8 cellular contexts compared by ENCODE assay signal in the genomic region with DNA sequence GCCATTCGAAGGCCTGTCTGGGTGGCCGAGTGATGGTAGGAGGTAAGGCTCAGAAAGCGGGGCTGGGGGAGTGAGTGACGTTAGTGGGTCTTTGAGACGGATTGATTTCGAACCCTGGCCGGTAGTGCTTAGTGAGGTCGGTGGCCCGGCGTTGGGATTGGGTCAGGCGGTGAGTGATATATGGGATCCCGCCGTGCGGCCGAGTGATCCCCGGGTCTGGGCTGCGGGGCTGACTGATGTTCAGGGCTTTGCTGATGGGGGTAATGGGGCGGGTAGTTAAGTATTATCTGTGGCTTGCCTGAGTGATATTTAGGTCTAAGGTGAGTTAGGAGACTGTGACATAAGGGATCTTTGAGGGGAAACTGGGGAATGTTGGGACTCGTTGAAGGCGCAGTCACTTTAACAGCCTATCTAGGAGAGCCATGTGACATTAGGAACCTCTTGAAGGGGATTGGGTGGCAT. TPM values are rescaled to one million over a fixed set of nuclear protein-coding genes. Genes with fewer than 3 reads are reported as not detected.
A peak's percentile ranks its signal among the peaks of the same experiment; 100 is the strongest.
DNase-seq lines count a peak whose midpoint lies in the region; ATAC-seq and TF ChIP-seq lines count a peak whose summit lies in the region.

No MANE protein-coding gene starts in this region.

- WGBS in stomach, 5 donors, result 0 to 4% (median 1%) methylated on average over 20 of the region's 20 CpGs

- no peak for TF ChIP-seq EP300 in stomach (IDR thresholded peaks at IDR 0.05)

- BruUV-seq in A673 (replicated peaks; lab: Mats Ljungman, UMichigan), result TSS peak; percentile 77

- DNase-seq in A673 (ENCODE audit: low spot score) (no peak), H7 (peak; percentile 53), stomach (peak; percentile 26), NCI-H2107 (lab: John Stamatoyannopoulos, UW) (no peak)
- DNase-seq in activated naive CD8-positive, alpha-beta T cell treated with anti-CD3 and anti-CD28 coated beads, Interleukin-2, amount 50 U/mL, for 24 hours, result no peak

- peaks cover 27% of the 10 kb centered on the region for H3K4me1 ChIP-seq in A673 (ENCODE audit: insufficient read depth, low read length, poor library complexity, severe bottlenecking)
- H3K4me1 ChIP-seq in iPS-20b (ENCODE audit: insufficient read depth, low read length), result 0 out of 2 replicates have a peak, but pooled peaks cover 3% of the 10 kb centered on the region
- peaks cover 16 to 46% (median 40%) of the 10 kb centered on the region in 4 donors for H3K4me1 ChIP-seq in stomach

- H3K4me1 Mint-ChIP-seq in activated naive CD8-positive, alpha-beta T cell treated with anti-CD3 and anti-CD28 coated beads, Interleukin-2, amount 50 U/mL, for 24 hours, result peaks cover 47% of the 10 kb centered on the region

- TF ChIP-seq CTCF in A673 (conservative IDR thresholded peaks at IDR 0.05; ENCODE audit: low read depth, low read length), result no peak
- no peak for TF ChIP-seq CTCF in stomach (IDR thresholded peaks at IDR 0.05)

- H3K27ac ChIP-seq in A673 (ENCODE audit: low read depth, low read length, poor library complexity, severe bottlenecking) (peak overlapping the region; percentile 95), iPS-20b (ENCODE audit: low read length) (peak overlapping the region; percentile 35), stomach (peak overlapping the region; percentile 75 to 97 (median 96))

- peaks cover 37% of the 10 kb centered on the region for H3K36me3 ChIP-seq in A673 (ENCODE audit: insufficient read depth, low read length, poor library complexity, severe bottlenecking)
- peaks cover 26% of the 10 kb centered on the region for H3K36me3 ChIP-seq in H7 (replicated peaks; ENCODE audit: control insufficient read depth, insufficient read depth, low read length)
- H3K36me3 ChIP-seq in iPS-20b (ENCODE audit: insufficient read depth, low read depth, low read length), result peaks cover 38% of the 10 kb centered on the region
- H3K36me3 ChIP-seq in stomach, result peaks cover 38 to 44% (median 43%) of the 10 kb centered on the region in 4 donors

- peak overlapping the region; percentile 95 for H3K4me3 Mint-ChIP-seq in activated naive CD8-positive, alpha-beta T cell treated with anti-CD3 and anti-CD28 coated beads, Interleukin-2, amount 50 U/mL, for 24 hours

- peak overlapping the region; percentile 68 for H3K4me3 ChIP-seq in A673 (ENCODE audit: low read depth, low read length, poor library complexity, severe bottlenecking)
- H3K4me3 ChIP-seq in H7 (ENCODE audit: insufficient read depth, low read depth, low read length), result peak overlapping the region; percentile 86
- peak overlapping the region; percentile 81 for H3K4me3 ChIP-seq in iPS-20b (ENCODE audit: low read length)
- peak overlapping the region; percentile 75 to 92 (median 84) for H3K4me3 ChIP-seq in stomach

- H3K27me3 Mint-ChIP-seq in activated naive CD8-positive, alpha-beta T cell treated with anti-CD3 and anti-CD28 coated beads, Interleukin-2, amount 50 U/mL, for 24 hours, result no peaks in the 10 kb centered on the region

- H3K36me3 Mint-ChIP-seq in activated naive CD8-positive, alpha-beta T cell treated with anti-CD3 and anti-CD28 coated beads, Interleukin-2, amount 50 U/mL, for 24 hours (ENCODE audit: low read depth), result peaks cover 49% of the 10 kb centered on the region

- ATAC-seq in activated naive CD8-positive, alpha-beta T cell treated with anti-CD3 and anti-CD28 coated beads, Interleukin-2, amount 50 U/mL, for 24 hours, result no peak
- ATAC-seq in GM21381 (IDR thresholded peaks at IDR 0.05; ENCODE audit: unreplicated experiment) (no peak), GM18502 (IDR thresholded peaks at IDR 0.05; ENCODE audit: poor library complexity, unreplicated experiment) (no peak)

- no peaks in the 10 kb centered on the region for H3K27me3 ChIP-seq in A673 (replicated peaks; ENCODE audit: insufficient read depth, low read depth, low read length, poor library complexity)
- H3K27me3 ChIP-seq in H7 (ENCODE audit: control insufficient read depth, insufficient read depth, low read length), result no peaks in the 10 kb centered on the region
- no peaks in the 10 kb centered on the region for H3K27me3 ChIP-seq in iPS-20b (ENCODE audit: insufficient read depth, low read length)
- no peaks in the 10 kb centered on the region for H3K27me3 ChIP-seq in stomach

- CTCF ChIA-PET in A673 (lab: Charles Lee), result interaction anchor here (0.5 to 2.2 kb wide), 4 partner anchors 18 to 1106 kb away, joined by 3 to 8 read pairs (median 4); no protein-coding TSS in a partner anchor

- TF ChIP-seq POLR2A in stomach (IDR thresholded peaks at IDR 0.05), result no peak

- intact Hi-C loops in A673 (cut with micrococcal nuclease; ENCODE audit: unreplicated experiment), result loop anchor here (5.0 kb wide), 1 partner anchor 79 kb away; no protein-coding TSS in a partner anchor
- intact Hi-C loops in stomach (cut with DNase I; ENCODE audit: low total_unique reads), result no loop called here

- H3K9ac ChIP-seq in iPS-20b (ENCODE audit: low read depth, low read length), result peak overlapping the region; percentile 90

- no peaks in the 10 kb centered on the region for H3K9me3 Mint-ChIP-seq in activated naive CD8-positive, alpha-beta T cell treated with anti-CD3 and anti-CD28 coated beads, Interleukin-2, amount 50 U/mL, for 24 hours

- no peaks in the 10 kb centered on the region for H3K9me3 ChIP-seq in A673 (ENCODE audit: low read depth, low read length, poor library complexity, severe bottlenecking)
- H3K9me3 ChIP-seq in iPS-20b (ENCODE audit: insufficient read depth, low read depth, low read length), result no peaks in the 10 kb centered on the region
- H3K9me3 ChIP-seq in stomach, result no peaks in the 10 kb centered on the region

- POLR2A ChIA-PET in A673 (lab: Charles Lee; ENCODE audit: low non-redundant PET), result no interaction called here

- H3K27ac Mint-ChIP-seq in activated naive CD8-positive, alpha-beta T cell treated with anti-CD3 and anti-CD28 coated beads, Interleukin-2, amount 50 U/mL, for 24 hours, result peak overlapping the region; percentile 97

RNA-seq across cellular contexts. Expression of a gene that starts 0.4 kb away (rescaled TPM):
- total RNA-seq in A673 (2021) (268 and 291 TPM in 2 replicates), stomach (10 to 100 TPM in 4 of 5 donors, 1 to 10 TPM in 1; 3.8 to 79.7 (median 69.4) TPM)
- total RNA-seq in H7 (2014; rRNA removed; shearing (Covaris generic)), result 153 and 227 TPM in 2 replicates
- 10 to 100 TPM; 58.0 to 75.6 (median 62.3) TPM for polyA plus RNA-seq in stomach

RNA-seq across cellular contexts. Expression of a gene that starts 25.4 kb away (rescaled TPM):
- total RNA-seq in A673 (2021) (5.5 and 5.6 TPM in 2 replicates), stomach (1 to 10 TPM in 4 of 5 donors, under 1 TPM in 1; 0.29 to 9.3 (median 3.3) TPM)
- 1.2 and 2.8 TPM in 2 replicates for total RNA-seq in H7 (2014; rRNA removed; shearing (Covaris generic))
- 1 to 10 TPM in 1 of 3 donors, under 1 TPM in 2; 0.68 to 1.6 (median 0.76) TPM for polyA plus RNA-seq in stomach

RNA-seq across cellular contexts. Expression of a gene that starts 37.0 kb away (rescaled TPM):
- 8.7 and 12.2 TPM in 2 replicates for total RNA-seq in A673 (2021)
- total RNA-seq in H7 (2014; rRNA removed; shearing (Covaris generic)), result 0.10 and 0.22 TPM in 2 replicates
- total RNA-seq in stomach, result 1,000 to 10,000 TPM in 1 of 5 donors, 100 to 1,000 TPM in 3, 10 to 100 TPM in 1; 90.2 to 7,510 (median 472) TPM
- polyA plus RNA-seq in stomach, result 10 to 100 TPM in 1 of 3 donors, 1 to 10 TPM in 2; 6.5 to 11.9 (median 8.4) TPM

Comparison
In these comparisons a context has a peak if more than half of its experiments do, and no peak if none do; other contexts are left out.
1. DNase-seq: peak in H7 (single experiment) and stomach (single experiment); none in A673 (single experiment), activated naive CD8-positive, alpha-beta T cell treated with anti-CD3 and anti-CD28 coated beads, Interleukin-2, amount 50 U/mL, for 24 hours (single experiment) and NCI-H2107 (single experiment).
2. H3K27ac ChIP-seq: peak in every context shown above with its lines; median percentile 96 in stomach; 95 in A673; 35 in iPS-20b.
3. Peak in every context shown above with its lines, with median percentiles within 50 percentile points of each other: H3K4me3 ChIP-seq.